8 cellular contexts compared by ENCODE assay signal in genomic region chr14:39491134-39491541, GRCh38.
DNase-seq lines count a peak whose midpoint lies in the region; ATAC-seq and TF ChIP-seq lines count a peak whose summit lies in the region.

No MANE protein-coding gene starts in this region.

- TF ChIP-seq CTCF in 22Rv1 (IDR thresholded peaks at IDR 0.05) (peak; percentile 73), GM06990 (IDR thresholded peaks at IDR 0.05; ENCODE audit: insufficient read depth, low read length, poor library complexity, severe bottlenecking) (peak; percentile 22), nephron progenitor cell (IDR thresholded peaks at IDR 0.05) (peak; percentile 55)

- H3K36me3 Mint-ChIP-seq in nephron progenitor cell (ENCODE audit: low read depth): peaks cover 16% of the 10 kb centered on the region

- no peak for ATAC-seq in HG03175 (IDR thresholded peaks at IDR 0.05; ENCODE audit: unreplicated experiment)

- peak overlapping the region; percentile 89 for H3K27ac Mint-ChIP-seq in nephron progenitor cell

- peaks cover 2% of the 10 kb centered on the region for H3K27me3 Mint-ChIP-seq in nephron progenitor cell (ENCODE audit: low read depth, poor library complexity)

- H3K27ac ChIP-seq in 22Rv1 (no peak overlapping the region), cingulate gyrus (ENCODE audit: low read depth, low read length) (peak overlapping the region; percentile 41)

- peaks cover 16% of the 10 kb centered on the region for H3K9me3 Mint-ChIP-seq in nephron progenitor cell

- H3K4me3 Mint-ChIP-seq in nephron progenitor cell: peak overlapping the region; percentile 45

- DNase-seq in GM06990 (ENCODE audit: extremely low read depth, insufficient read length): peak; percentile 15
- DNase-seq in NCI-H345 (lab: John Stamatoyannopoulos, UW): peak; percentile 50
- DNase-seq in nephron progenitor cell: no peak
- DNase-seq in GF-D8 (lab: John Stamatoyannopoulos, UW): no peak
- DNase-seq in HuH-7.5 (ENCODE audit: low spot score): no peak

- H3K27me3 ChIP-seq in GM06990 (replicated peaks; ENCODE audit: control insufficient read depth, insufficient read depth, low read length): no peaks in the 10 kb centered on the region

- no peak overlapping the region for H3K4me3 ChIP-seq in GM06990 (replicated peaks; ENCODE audit: low read depth, low read length)

- peaks cover 29% of the 10 kb centered on the region for H3K4me1 Mint-ChIP-seq in nephron progenitor cell

- H3K36me3 ChIP-seq in GM06990 (ENCODE audit: control insufficient read depth, insufficient read depth, low read length): no peaks in the 10 kb centered on the region

Comparison
In these comparisons a context has a peak if more than half of its experiments do, and no peak if none do; other contexts are left out.
1. CTCF ChIP-seq: peak in every context shown above with its lines; median percentile 73 in 22Rv1; 55 in nephron progenitor cell; 22 in GM06990.
2. DNase-seq: peak in GM06990 (single experiment) and NCI-H345 (single experiment); none in nephron progenitor cell (single experiment), GF-D8 (single experiment) and HuH-7.5 (single experiment).